ENCODE assay signal across 11 cellular contexts in the genomic region with DNA sequence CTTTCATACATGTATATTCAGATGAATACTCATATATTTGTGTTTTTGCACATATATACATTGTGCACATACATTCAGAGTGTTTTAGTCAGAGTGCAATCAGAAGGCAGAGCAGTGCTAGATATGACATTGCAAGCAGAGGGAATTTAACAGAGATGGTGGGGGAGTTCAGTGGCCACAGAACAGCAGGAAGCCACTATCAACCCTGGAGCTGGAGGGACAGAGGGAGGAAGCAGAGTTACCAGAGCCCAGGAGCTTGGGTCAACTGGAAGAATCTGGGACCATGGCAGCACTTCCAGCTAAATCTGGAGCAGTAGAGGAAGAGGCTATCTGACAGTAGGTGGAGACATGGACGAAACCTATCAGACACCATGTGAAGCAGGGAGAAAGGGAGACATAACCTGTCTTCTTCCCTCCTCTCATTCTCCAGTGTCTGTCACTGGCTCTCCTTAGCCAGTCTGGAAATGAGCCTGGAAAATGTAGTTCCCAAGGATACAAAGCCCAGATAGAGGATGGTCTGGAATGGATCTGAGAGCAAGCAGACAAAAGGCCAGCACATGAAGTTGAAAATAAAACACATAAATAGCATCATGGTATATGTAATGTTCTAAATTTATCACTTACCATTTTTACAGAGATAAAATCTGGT. TPM values are rescaled to one million over a fixed set of nuclear protein-coding genes. Genes with fewer than 3 reads are reported as not detected.
DNase-seq lines count a peak whose midpoint lies in the region; ATAC-seq, FAIRE-seq and TF ChIP-seq lines count a peak whose summit lies in the region.
"Had no signal": no experiment of that assay in that cellular context is flagged by ENCODE, and none has a peak within 500 bp of the region (broad histone marks: within the 10 kb centered on the region; RNA-seq: fewer than 3 reads in every experiment).

No MANE protein-coding gene starts in this region.

- peak overlapping the region; percentile 30 for H3K4me2 ChIP-seq in MM.1S (ENCODE audit: low read depth, low read length)
- peak overlapping the region; percentile 88 for H3K4me2 ChIP-seq in GM12878 (ENCODE audit: control insufficient read depth, insufficient read depth)

- no peaks in the 10 kb centered on the region for H3K9me2 ChIP-seq in MM.1S (replicated peaks; ENCODE audit: insufficient read depth, low read length)

- no peak for ATAC-seq in GM12878
- ATAC-seq: gastrocnemius medialis had no signal

- intact Hi-C loops in CD14-positive monocyte (cut with micrococcal nuclease): no loop called here
- intact Hi-C loops in GM12878 (cut with micrococcal nuclease; ENCODE audit: unreplicated experiment): loop anchor here (1.0 to 10.0 kb wide), 6 partner anchors 19 to 974 kb away; partner anchors contain the start of gene HERPUD2
- intact Hi-C loops in vagina (cut with DNase I): no loop called here

- in situ Hi-C loops in GM12878 (cut with MboI): loop anchor here (10.0 kb wide), 1 partner anchor 1616 kb away; no protein-coding TSS in a partner anchor

- no peak for TF ChIP-seq EP300 in GM12878 (IDR thresholded peaks at IDR 0.05; ENCODE audit: borderline replicate concordance in 1 of 2, control insufficient read depth in 1 of 2, low read depth in 2 of 2, low read length in 2 of 2)

- TF ChIP-seq CTCF in CD14-positive monocyte (IDR thresholded peaks at IDR 0.05) (no peak), MM.1S (IDR thresholded peaks at IDR 0.05; ENCODE audit: low read length) (no peak), GM12878 (IDR thresholded peaks at IDR 0.05 in 2 of 3, conservative IDR thresholded peaks at IDR 0.05 in 1 of 3; ENCODE audit: control insufficient read depth in 2 of 3, extremely low read depth in 1 of 3, insufficient read depth in 1 of 3, low read depth in 3 of 3, low read length in 3 of 3) (peak in 1 of 3 experiments; percentile 10; a peak in 1 of 6 replicates), mesothelial cell of epicardium (IDR thresholded peaks at IDR 0.05; ENCODE audit: unreplicated experiment) (no peak), vagina (IDR thresholded peaks at IDR 0.05) (no peak)

- no peak for TF ChIP-seq RAD21 in GM12878 (IDR thresholded peaks at IDR 0.05; ENCODE audit: insufficient read depth, low read depth, low read length)

- BruUV-seq in GM12878 (replicated peaks; lab: Mats Ljungman, UMichigan): TSS peak; percentile 88

- FAIRE-seq in GM12878 (lab: Jason Lieb, UNC): no peak

- H3K4me1 Mint-ChIP-seq in CD14-positive monocyte (peaks cover 21% of the 10 kb centered on the region), mesothelial cell of epicardium (peaks cover 18% of the 10 kb centered on the region)

- CTCF ChIA-PET in GM12878 (lab: Yijun Ruan, JAX): interaction anchor here (0.9 to 10.1 kb wide), 9 partner anchors 14 to 176 kb away, joined by 3 to 211 read pairs (median 6); partner anchors contain the start of genes HERPUD2 and SEPTIN7

- RAD21 ChIA-PET in GM12878 (lab: Charles Lee; ENCODE audit: unreplicated experiment): interaction anchor here (0.6 to 11.5 kb wide), 18 partner anchors 14 to 971 kb away, joined by 3 to 273 read pairs (median 8); partner anchors contain the start of genes HERPUD2 and SEPTIN7

- peak overlapping the region in 5 of 7 donors; percentile 1 to 42 (median 37) for H3K27ac Mint-ChIP-seq in CD14-positive monocyte
- H3K27ac Mint-ChIP-seq in mesothelial cell of epicardium: peak overlapping the region; percentile 12

- peaks cover 32% of the 10 kb centered on the region for H3F3A ChIP-seq in MM.1S (ENCODE audit: insufficient read depth, low read length)

- H3K36me3 Mint-ChIP-seq in CD14-positive monocyte (no peaks in the 10 kb centered on the region), mesothelial cell of epicardium (no peaks in the 10 kb centered on the region)

- H3K4me1 ChIP-seq in MM.1S (ENCODE audit: low read length): peaks cover 64% of the 10 kb centered on the region
- H3K4me1 ChIP-seq in GM12878 (ENCODE audit: control insufficient read depth, insufficient read depth, low read length): peaks cover 59% of the 10 kb centered on the region
- H3K4me1 ChIP-seq in vagina: peaks cover 13% of the 10 kb centered on the region

- H3K79me2 ChIP-seq in MM.1S (ENCODE audit: low read length) (no peaks in the 10 kb centered on the region), GM12878 (ENCODE audit: control insufficient read depth, insufficient read depth, low read length) (peaks cover 5% of the 10 kb centered on the region)

- H3K4me3 ChIP-seq in MM.1S (ENCODE audit: low read length): no peak overlapping the region
- peak overlapping the region; percentile 61 for H3K4me3 ChIP-seq in GM12878
- no peak overlapping the region for H3K4me3 ChIP-seq in vagina
- H3K4me3 ChIP-seq: gastrocnemius medialis, skin epidermis had no signal

- H3K9me3 ChIP-seq in MM.1S (replicated peaks; ENCODE audit: insufficient read depth, low read length) (no peaks in the 10 kb centered on the region), GM12878 (replicated peaks; ENCODE audit: control insufficient read depth, insufficient read depth, low read length) (no peaks in the 10 kb centered on the region), vagina (no peaks in the 10 kb centered on the region)
- H3K9me3 ChIP-seq: gastrocnemius medialis had no signal

- H4K20me1 ChIP-seq in MM.1S (ENCODE audit: insufficient read depth, low read length): no peaks in the 10 kb centered on the region
- no peaks in the 10 kb centered on the region for H4K20me1 ChIP-seq in GM12878 (ENCODE audit: control insufficient read depth, insufficient read depth)

- peaks cover 0 to 1% (median under 1%) of the 10 kb centered on the region in 3 donors for H3K27me3 Mint-ChIP-seq in CD14-positive monocyte (ENCODE audit: low read depth in 3 of 3)
- no peaks in the 10 kb centered on the region for H3K27me3 Mint-ChIP-seq in mesothelial cell of epicardium (ENCODE audit: low read depth)

- POLR2A ChIA-PET in GM12878 (lab: Charles Lee): interaction anchor here (0.6 to 8.4 kb wide), 14 partner anchors 9 to 135 kb away, joined by 3 to 124 read pairs (median 4); partner anchors contain the start of genes HERPUD2 and SEPTIN7

- H3K27me3 ChIP-seq in MM.1S (replicated peaks; ENCODE audit: insufficient read depth, low read length) (no peaks in the 10 kb centered on the region), GM12878 (replicated peaks in 1 of 2; ENCODE audit: control insufficient read depth in 2 of 2, insufficient read depth in 2 of 2, low read length in 1 of 2) (no peaks in the 10 kb centered on the region), vagina (no peaks in the 10 kb centered on the region)
- H3K27me3 ChIP-seq: gastrocnemius medialis had no signal

- H3K27ac ChIP-seq in MM.1S (ENCODE audit: low read length) (peak overlapping the region; percentile 91), GM12878 (ENCODE audit: control insufficient read depth, insufficient read depth) (peak overlapping the region; percentile 95), vagina (no peak overlapping the region)
- H3K27ac ChIP-seq: gastrocnemius medialis had no signal

- no peak overlapping the region for H3K4me3 Mint-ChIP-seq in CD14-positive monocyte
- H3K4me3 Mint-ChIP-seq in mesothelial cell of epicardium: no peak overlapping the region

- no peak for DNase-seq in CD14-positive monocyte (ENCODE audit: low spot score)
- no peak for DNase-seq in MM.1S
- DNase-seq in GM12878 (ENCODE audit: low read depth, low spot score): no peak
- DNase-seq in mesothelial cell of epicardium (ENCODE audit: low spot score in 2 of 2, unreplicated experiment in 2 of 2): no peak
- no peak for DNase-seq in COLO829 (ENCODE audit: low spot score)
- no peak for DNase-seq in DMS114 treated with DMSO at 0.1 percent for 48 hours (lab: John Stamatoyannopoulos, UW; ENCODE audit: unreplicated experiment)
- DNase-seq in vagina (ENCODE audit: extremely low spot score in 2 of 2): no peak
- no peak for DNase-seq in NCI-H2081 treated with DMSO at 0.1 percent for 48 hours (lab: John Stamatoyannopoulos, UW)
- DNase-seq: gastrocnemius medialis, NCI-H526 treated with DMSO at 0.1 percent for 48 hours had no signal

- TF ChIP-seq POLR2A in GM12878 (IDR thresholded peaks at IDR 0.05; ENCODE audit: low read depth, low read length): no peak; the same call in 1 of the 2 replicates
- TF ChIP-seq POLR2A in vagina (IDR thresholded peaks at IDR 0.05): no peak

- H3K9me3 Mint-ChIP-seq in CD14-positive monocyte: peaks cover 0 to 2% (median 0%) of the 10 kb centered on the region in 7 donors
- H3K9me3 Mint-ChIP-seq in mesothelial cell of epicardium: no peaks in the 10 kb centered on the region

- H3K9ac ChIP-seq in MM.1S (ENCODE audit: low read length): peak overlapping the region; percentile 48; the same call in 1 of the 2 replicates
- peak overlapping the region; percentile 82 for H3K9ac ChIP-seq in GM12878 (ENCODE audit: control insufficient read depth, insufficient read depth, low read length)

- H3K36me3 ChIP-seq in MM.1S (replicated peaks; ENCODE audit: insufficient read depth, low read length) (no peaks in the 10 kb centered on the region), GM12878 (ENCODE audit: control insufficient read depth in 2 of 2, insufficient read depth in 2 of 2, low read length in 1 of 2) (no peaks in the 10 kb centered on the region), vagina (no peaks in the 10 kb centered on the region)
- H3K36me3 ChIP-seq: gastrocnemius medialis had no signal

- SMC1A ChIA-PET in GM12878 (lab: Charles Lee; ENCODE audit: uncharacterized antibody, unreplicated experiment): interaction anchor here (0.8 to 14.0 kb wide), 24 partner anchors 7 to 972 kb away, joined by 3 to 337 read pairs (median 4); partner anchors contain the start of genes HERPUD2 and SEPTIN7

- H2AFZ ChIP-seq in MM.1S (ENCODE audit: low read length): peak overlapping the region; percentile 6; the same call in 1 of the 2 replicates
- H2AFZ ChIP-seq in GM12878 (ENCODE audit: control insufficient read depth, low read depth, low read length): no peak overlapping the region; the same call in 1 of the 2 replicates

- 0% methylated on average over 1 of the region's 1 CpG for WGBS in GM12878 (ENCODE audit: insufficient coverage, insufficient replicate concordance, low lambda C conversion rate, missing lambda C conversion rate)

RNA-seq across cellular contexts. Expression of gene HERPUD2, which starts 33.6 kb away (rescaled TPM):
- polyA plus RNA-seq in CD14-positive monocyte (10 to 100 TPM; 36.1 to 40.9 TPM), GM12878 (2011; rRNA removed) (48.6 and 69.6 TPM in 2 replicates), GM12878 (2014; fragmentation: Illumina TruSeq; extraction: Trizol) (18.7 and 19.4 TPM in 2 replicates), GM12878 (2014; fragmentation: Nextera tagmentation; extraction: Ambion mirVana) (1 to 10 TPM; 4.7 to 6.8 TPM), GM12878 (2014; rRNA removed) (14.4 TPM in 2 replicates), GM12878 (2016; fragmentation: Nextera tagmentation; extraction: Ambion mirVana) (10 to 100 TPM; 13.7 to 15.2 TPM)
- 31.4 and 31.7 TPM in 2 replicates for total RNA-seq in GM12878 (2013; cell fraction: nucleolus; rRNA removed)
- total RNA-seq in GM12878 (2014; rRNA removed) (14.2 and 15.0 TPM in 2 replicates), GM12878 (2014; rRNA removed; fragmentation: Illumina TruSeq; extraction: Trizol) (12.2 and 12.3 TPM in 2 replicates), GM12878 (2021) (13.0 and 13.3 TPM in 2 replicates), mesothelial cell of epicardium (32.4 to 35.0 TPM (median 34.5 TPM) in 3 replicates), vagina (45.2 TPM)
- polyA plus RNA-seq in GM12878 (2011; ENCODE audit: low read depth): 7.0 TPM
- polyA plus RNA-seq in GM12878 (2011; cell fraction: cytosol; rRNA removed): 58.5 and 63.7 TPM in 2 replicates
- polyA plus RNA-seq in GM12878 (2011; cell fraction: nucleus; rRNA removed): 22.7 and 30.8 TPM in 2 replicates
- polyA plus RNA-seq in GM12878 (2012): 9.0 and 13.7 TPM in 2 replicates
- polyA minus RNA-seq in GM12878 (2011; rRNA and poly(A)+ RNA removed): 89.5 and 97.7 TPM in 2 replicates
- 22.2 and 25.8 TPM in 2 replicates for polyA minus RNA-seq in GM12878 (2011; cell fraction: cytosol; rRNA and poly(A)+ RNA removed)
- polyA minus RNA-seq in GM12878 (2011; cell fraction: nucleus; rRNA and poly(A)+ RNA removed): 44.2 and 67.9 TPM in 2 replicates
